ENCODE assay signal across 8 cellular contexts in genomic region chr17:72419866-72420774, GRCh38.
DNase-seq lines count a peak whose midpoint lies in the region; ATAC-seq, FAIRE-seq and TF ChIP-seq lines count a peak whose summit lies in the region.

No MANE protein-coding gene starts in this region.

- in situ Hi-C loops in Panc1 (cut with HindIII; ENCODE audit: low pct_unique_long_range_greater_than_20kb, low sequenced_read_pairs), result loop anchor here (25.0 kb wide), 1 partner anchor 283 kb away; no protein-coding TSS in a partner anchor

- FAIRE-seq in pancreas (lab: Jason Lieb, UNC) (no peak), HTR-8/SVneo (lab: Jason Lieb, UNC) (no peak)

- H3K36me3 ChIP-seq in Panc1 (ENCODE audit: control insufficient read depth, insufficient read depth, low read length) (peaks cover 6% of the 10 kb centered on the region), pancreas (no peaks in the 10 kb centered on the region)

- no TSS peak for BruUV-seq in Panc1 (replicated peaks; lab: Mats Ljungman, UMichigan)

- WGBS in pancreas, 2 donors, result 80 to 82% methylated on average over 11 of the region's 11 CpGs

- H3K4me1 ChIP-seq in Panc1 (ENCODE audit: control insufficient read depth, insufficient read depth, low read length) (peaks cover 71% of the 10 kb centered on the region), pancreas (peaks cover 17 to 35% (median 19%) of the 10 kb centered on the region in 3 donors)

- POLR2A ChIA-PET in Panc1 (lab: Charles Lee), result interaction anchor here (0.6 kb wide), 1 partner anchor 309 kb away, joined by 5 read pairs; no protein-coding TSS in a partner anchor

- CTCF ChIA-PET in Panc1 (lab: Charles Lee), result no interaction called here

- peaks cover 21% of the 10 kb centered on the region; the same call in 1 of the 2 replicates for H3K9me3 ChIP-seq in Panc1 (ENCODE audit: control insufficient read depth, insufficient read depth, low read depth, low read length)
- no peaks in the 10 kb centered on the region for H3K9me3 ChIP-seq in pancreas

- ATAC-seq in GM18861 (IDR thresholded peaks at IDR 0.05; ENCODE audit: unreplicated experiment), result peak; percentile 44
- ATAC-seq in HG02763 (IDR thresholded peaks at IDR 0.05; ENCODE audit: unreplicated experiment), result peak; percentile 53
- ATAC-seq in Panc1, result no peak
- peak in 3 of 4 donors; percentile 11 to 13 (median 11) for ATAC-seq in pancreas

- no peaks in the 10 kb centered on the region for H3K27me3 ChIP-seq in Panc1 (ENCODE audit: control insufficient read depth, insufficient read depth, low read length)
- no peaks in the 10 kb centered on the region for H3K27me3 ChIP-seq in pancreas

- intact Hi-C loops in Panc1 (cut with micrococcal nuclease; ENCODE audit: unreplicated experiment) (loop anchor here (5.0 kb wide), 1 partner anchor 298 kb away; the partner anchor contains the start of gene SOX9), pancreas (cut with DNase I) (loop anchor here in 1 of 3 donors (10.0 kb wide), 2 partner anchors 95 to 295 kb away; partner anchors contain the start of gene SOX9)

- H3K27ac ChIP-seq in Panc1 (ENCODE audit: low read length) (peak overlapping the region; percentile 92), pancreas (peak overlapping the region; percentile 40 to 91 (median 74))

- DNase-seq in Panc1 (ENCODE audit: low read depth, low spot score) (no peak), pancreas (no peak), HTR-8/SVneo (ENCODE audit: insufficient read length, low spot score) (no peak), dermis blood vessel endothelial cell (no peak), SK-N-DZ (ENCODE audit: low spot score) (no peak)
- DNase-seq in activated CD4-positive, alpha-beta T cell treated with anti-CD3 and anti-CD28 coated beads for 4 hours, result no peak

- H3K4me3 ChIP-seq in Panc1 (ENCODE audit: low read depth in 2 of 2, low read length in 2 of 2), result no peak overlapping the region
- no peak overlapping the region for H3K4me3 ChIP-seq in pancreas

- TF ChIP-seq CTCF in Panc1 (IDR thresholded peaks at IDR 0.05) (no peak), pancreas (IDR thresholded peaks at IDR 0.05) (no peak)
